In the genomic region with DNA sequence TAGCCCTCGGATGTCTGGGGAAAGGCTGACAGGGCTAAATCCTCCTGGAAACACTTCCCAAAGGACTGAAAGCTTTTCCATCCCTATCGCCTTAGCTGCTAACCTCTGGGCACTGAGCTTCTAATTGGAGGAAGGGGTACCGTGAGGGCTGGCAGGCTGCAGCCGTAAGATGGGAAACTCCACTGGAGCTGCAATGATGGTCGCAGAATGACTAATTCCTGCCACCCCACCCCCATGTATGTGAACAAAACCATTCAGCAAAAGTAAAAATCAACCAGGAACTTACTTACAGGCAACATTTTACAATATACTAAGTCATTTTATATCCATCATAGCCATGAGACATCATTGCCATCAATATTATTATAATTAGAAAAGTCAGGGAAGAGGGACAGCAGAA, we compare ENCODE assay signal across 26 cellular contexts.
"Had no signal": no experiment of that assay in that cellular context is flagged by ENCODE, and none has a peak within 500 bp of the region (broad histone marks: within the 10 kb centered on the region; RNA-seq: fewer than 3 reads in every experiment).

No MANE protein-coding gene starts in this region.

- H3K4me3 ChIP-seq: adrenal gland, body of pancreas, left ventricle myocardium inferior, lung, sigmoid colon, stomach, thyroid gland, upper lobe of right lung had no signal

- H3K4me1 ChIP-seq: adrenal gland, body of pancreas, left ventricle myocardium inferior, sigmoid colon, stomach, thyroid gland, upper lobe of right lung had no signal

- H3K36me3 ChIP-seq: adrenal gland, left ventricle myocardium inferior, neutrophil, sigmoid colon, stomach, thyroid gland, upper lobe of right lung had no signal

- DNase-seq: activated CD4-positive, alpha-beta memory T cell treated with anti-CD3 and anti-CD28 coated beads, Interleukin-2, amount 10 ng/mL, durations not matched to agents 7 days and 5 days; activated CD4-positive, alpha-beta T cell treated with anti-CD3 and anti-CD28 coated beads, Interleukin-2, amount 10 ng/mL, durations not matched to agents 24 days and 14 days; activated CD4-positive, CD25-positive, alpha-beta regulatory T cell; activated CD8-positive, alpha-beta memory T cell treated with anti-CD3 and anti-CD28 coated beads, Interleukin-2, amount 10 ng/mL, durations not matched to agents 7 days and 5 days; activated naive CD4-positive, alpha-beta T cell treated with Interleukin-2 at 50 U/mL for 16 hours; activated naive CD8-positive, alpha-beta T cell treated with anti-CD3 and anti-CD28 coated beads for 36 hours; activated T-cell treated with anti-CD3 and anti-CD28 coated beads, Interleukin-2, amount 50 U/mL, for 72 hours; adrenal gland; aorta; body of pancreas; dermis blood vessel endothelial cell; effector CD4-positive, alpha-beta T cell; left ventricle myocardium inferior; sigmoid colon; small intestine; stimulated activated CD4-positive, alpha-beta T cell treated with anti-CD3 and anti-CD28 coated beads, Interleukin-1b, Interleukin-23, amount 100 ng/mL, for 48 hours; stimulated activated CD4-positive, alpha-beta T cell treated with anti-CD3 and anti-CD28 coated beads, Interleukin-4, amount 100 ng/mL, for 4 hours; stimulated activated CD8-positive, alpha-beta memory T cell treated with anti-CD3 and anti-CD28 coated beads, Interleukin-4, amount 100 ng/mL, for 48 hours; stomach; thyroid gland; upper lobe of right lung had no signal

- H3K36me3 Mint-ChIP-seq: activated CD8-positive, alpha-beta memory T cell treated with anti-CD3 and anti-CD28 coated beads, Interleukin-2, amount 10 ng/mL, durations not matched to agents 7 days and 5 days; activated naive CD8-positive, alpha-beta T cell treated with anti-CD3 and anti-CD28 coated beads for 36 hours; stimulated activated memory B cell treated with anti-CD40 and anti-IgM and Interleukin-4, amounts not matched to agents 10 μg/mL and 1 μg/mL and 100 μg/mL, for 72 hours had no signal

- H3K9me3 Mint-ChIP-seq: activated CD4-positive, alpha-beta memory T cell treated with anti-CD3 and anti-CD28 coated beads, Interleukin-2, amount 10 ng/mL, durations not matched to agents 7 days and 5 days; activated T-cell treated with anti-CD3 and anti-CD28 coated beads, Interleukin-2, amount 50 U/mL, for 72 hours; nephron; stimulated activated memory B cell treated with anti-CD40 and anti-IgM and Interleukin-4, amounts not matched to agents 10 μg/mL and 1 μg/mL and 100 μg/mL, for 72 hours had no signal

- H3K4me3 Mint-ChIP-seq: activated CD4-positive, alpha-beta memory T cell treated with anti-CD3 and anti-CD28 coated beads, Interleukin-2, amount 10 ng/mL, durations not matched to agents 7 days and 5 days; activated CD4-positive, alpha-beta T cell treated with anti-CD3 and anti-CD28 coated beads, Interleukin-2, amount 10 ng/mL, durations not matched to agents 24 days and 14 days; activated CD8-positive, alpha-beta memory T cell treated with anti-CD3 and anti-CD28 coated beads, Interleukin-2, amount 10 ng/mL, durations not matched to agents 7 days and 5 days; activated naive CD8-positive, alpha-beta T cell treated with anti-CD3 and anti-CD28 coated beads for 36 hours; activated T-cell treated with anti-CD3 and anti-CD28 coated beads, Interleukin-2, amount 50 U/mL, for 72 hours; nephron; stimulated activated memory B cell treated with anti-CD40 and anti-IgM and Interleukin-4, amounts not matched to agents 10 μg/mL and 1 μg/mL and 100 μg/mL, for 72 hours had no signal

- H3K27me3 Mint-ChIP-seq: activated CD4-positive, alpha-beta T cell treated with anti-CD3 and anti-CD28 coated beads, Interleukin-2, amount 10 ng/mL, durations not matched to agents 24 days and 14 days; activated naive CD8-positive, alpha-beta T cell treated with anti-CD3 and anti-CD28 coated beads for 36 hours; progenitor cell of endocrine pancreas had no signal

- H3K27me3 ChIP-seq: adrenal gland, body of pancreas, neutrophil, sigmoid colon, stomach, thyroid gland, upper lobe of right lung had no signal

- H3K27ac ChIP-seq: adrenal gland, body of pancreas, left ventricle myocardium inferior, neutrophil, sigmoid colon, stomach, thyroid gland, upper lobe of right lung had no signal

- ATAC-seq: activated CD8-positive, alpha-beta memory T cell treated with anti-CD3 and anti-CD28 coated beads, Interleukin-2, amount 10 ng/mL, durations not matched to agents 7 days and 5 days; activated T-cell treated with anti-CD3 and anti-CD28 coated beads, Interleukin-2, amount 50 U/mL, for 72 hours; body of pancreas; stimulated activated memory B cell treated with anti-CD40 and anti-IgM and Interleukin-4, amounts not matched to agents 10 μg/mL and 1 μg/mL and 100 μg/mL, for 72 hours; upper lobe of right lung had no signal

- H3K27ac Mint-ChIP-seq: activated CD4-positive, alpha-beta memory T cell treated with anti-CD3 and anti-CD28 coated beads, Interleukin-2, amount 10 ng/mL, durations not matched to agents 7 days and 5 days; activated CD4-positive, alpha-beta T cell treated with anti-CD3 and anti-CD28 coated beads, Interleukin-2, amount 10 ng/mL, durations not matched to agents 24 days and 14 days; activated CD8-positive, alpha-beta memory T cell treated with anti-CD3 and anti-CD28 coated beads, Interleukin-2, amount 10 ng/mL, durations not matched to agents 7 days and 5 days; activated naive CD8-positive, alpha-beta T cell treated with anti-CD3 and anti-CD28 coated beads for 36 hours; activated T-cell treated with anti-CD3 and anti-CD28 coated beads, Interleukin-2, amount 50 U/mL, for 72 hours; nephron; progenitor cell of endocrine pancreas; stimulated activated memory B cell treated with anti-CD40 and anti-IgM and Interleukin-4, amounts not matched to agents 10 μg/mL and 1 μg/mL and 100 μg/mL, for 72 hours had no signal

- H3K4me1 Mint-ChIP-seq: activated CD4-positive, alpha-beta memory T cell treated with anti-CD3 and anti-CD28 coated beads, Interleukin-2, amount 10 ng/mL, durations not matched to agents 7 days and 5 days; activated CD4-positive, alpha-beta T cell treated with anti-CD3 and anti-CD28 coated beads, Interleukin-2, amount 10 ng/mL, durations not matched to agents 24 days and 14 days; activated CD8-positive, alpha-beta memory T cell treated with anti-CD3 and anti-CD28 coated beads, Interleukin-2, amount 10 ng/mL, durations not matched to agents 7 days and 5 days; activated naive CD8-positive, alpha-beta T cell treated with anti-CD3 and anti-CD28 coated beads for 36 hours; nephron; stimulated activated memory B cell treated with anti-CD40 and anti-IgM and Interleukin-4, amounts not matched to agents 10 μg/mL and 1 μg/mL and 100 μg/mL, for 72 hours had no signal

- H3K9me3 ChIP-seq: adrenal gland, body of pancreas, left ventricle myocardium inferior, neutrophil, sigmoid colon, stomach, thyroid gland, upper lobe of right lung had no signal
